Comparison of ENCODE assay signal across 2 cellular contexts in the genomic region with DNA sequence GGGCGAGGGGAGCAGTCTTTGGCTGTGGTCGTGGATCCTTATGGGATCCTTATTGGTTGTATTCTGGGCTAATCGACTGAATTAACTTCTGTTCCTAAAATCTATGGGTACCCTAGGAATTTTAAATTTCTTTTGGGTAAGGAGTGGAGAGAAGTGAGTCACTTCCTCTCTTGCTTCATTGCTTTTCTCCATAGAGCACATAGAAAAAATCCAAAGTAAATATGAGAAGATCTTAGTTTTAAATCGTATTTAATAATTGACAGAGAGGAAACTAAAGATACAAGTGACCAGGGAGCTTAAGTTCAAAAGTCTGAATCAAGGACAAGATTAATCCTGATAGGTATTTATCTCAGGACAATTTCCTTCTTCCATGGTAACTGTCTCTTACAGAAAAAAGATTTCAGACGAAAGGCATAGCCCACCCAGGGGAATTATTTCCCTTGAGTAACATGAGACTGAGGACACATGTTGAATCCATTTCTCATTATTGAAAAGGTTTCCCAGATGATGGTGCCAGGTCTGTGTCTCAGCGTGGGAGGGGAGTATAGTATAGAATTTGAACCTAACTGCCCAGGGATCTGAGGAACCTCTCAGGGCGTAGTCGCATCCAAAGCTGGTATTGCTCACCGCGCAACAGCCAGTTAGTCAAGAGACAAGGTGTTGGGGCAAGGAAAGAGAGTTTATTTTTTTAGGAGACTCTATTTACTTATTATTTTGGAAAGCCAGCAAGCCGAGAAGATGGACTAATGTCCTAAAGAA.
TF ChIP-seq lines count a peak whose summit lies in the region.

No MANE protein-coding gene starts in this region.

TF ChIP-seq in SK-N-SH, 30 proteins besides CTCF, POLR2A, EP300 and RAD21:
- TF ChIP-seq, protein P1, sequence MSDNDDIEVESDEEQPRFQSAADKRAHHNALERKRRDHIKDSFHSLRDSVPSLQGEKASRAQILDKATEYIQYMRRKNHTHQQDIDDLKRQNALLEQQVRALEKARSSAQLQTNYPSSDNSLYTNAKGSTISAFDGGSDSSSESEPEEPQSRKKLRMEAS (IDR thresholded peaks at IDR 0.05; ENCODE audit: low read depth) = no peak
- 0 out of 2 replicates have a peak, but pooled peaks have one; percentile 4 for TF ChIP-seq FOSL2 (IDR thresholded peaks at IDR 0.05; ENCODE audit: borderline replicate concordance, low read depth)
TF ChIP-seq in SK-N-SH: peak in this region for 1.

TF ChIP-seq in SK-N-SH treated with all-trans-retinoic acid at 6 μM for 48 hours, 23 proteins besides CTCF, POLR2A, EP300 and RAD21:
- TF ChIP-seq CSDC2 (CRISPR knock-in tag; IDR thresholded peaks at IDR 0.05) (no peak), PPARA (CRISPR knock-in tag; IDR thresholded peaks at IDR 0.05; ENCODE audit: borderline replicate concordance) (no peak), ZFP30 (CRISPR knock-in tag; IDR thresholded peaks at IDR 0.05) (no peak), RARB (CRISPR knock-in tag; IDR thresholded peaks at IDR 0.05) (no peak), ISL1 (CRISPR knock-in tag; IDR thresholded peaks at IDR 0.05) (no peak)
- TF ChIP-seq, protein P2, sequence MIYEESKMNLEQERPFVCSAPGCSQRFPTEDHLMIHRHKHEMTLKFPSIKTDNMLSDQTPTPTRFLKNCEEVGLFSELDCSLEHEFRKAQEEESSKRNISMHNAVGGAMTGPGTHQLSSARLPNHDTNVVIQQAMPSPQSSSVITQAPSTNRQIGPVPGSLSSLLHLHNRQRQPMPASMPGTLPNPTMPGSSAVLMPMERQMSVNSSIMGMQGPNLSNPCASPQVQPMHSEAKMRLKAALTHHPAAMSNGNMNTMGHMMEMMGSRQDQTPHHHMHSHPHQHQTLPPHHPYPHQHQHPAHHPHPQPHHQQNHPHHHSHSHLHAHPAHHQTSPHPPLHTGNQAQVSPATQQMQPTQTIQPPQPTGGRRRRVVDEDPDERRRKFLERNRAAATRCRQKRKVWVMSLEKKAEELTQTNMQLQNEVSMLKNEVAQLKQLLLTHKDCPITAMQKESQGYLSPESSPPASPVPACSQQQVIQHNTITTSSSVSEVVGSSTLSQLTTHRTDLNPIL (CRISPR knock-in tag; IDR thresholded peaks at IDR 0.05; ENCODE audit: low read depth) = no peak
